In genomic region chr3:99669879-99670555, GRCh38 we compare ENCODE assay signal across 1 cellular context.
A peak's percentile ranks its signal among the peaks of the same experiment; 100 is the strongest.
TF ChIP-seq lines count a peak whose summit lies in the region.

No MANE protein-coding gene starts in this region.

TF ChIP-seq in endothelial cell of umbilical vein, 7 proteins besides CTCF, POLR2A, EP300 and RAD21:
- no peak for TF ChIP-seq POLR2AphosphoS5 (IDR thresholded peaks at IDR 0.05; ENCODE audit: insufficient read depth, low read depth, low read length)
- peak; percentile 55 for TF ChIP-seq JUN (IDR thresholded peaks at IDR 0.05; ENCODE audit: borderline replicate concordance, insufficient read depth, insufficient read length, low read depth)
